13 cellular contexts compared by ENCODE assay signal in the genomic region with DNA sequence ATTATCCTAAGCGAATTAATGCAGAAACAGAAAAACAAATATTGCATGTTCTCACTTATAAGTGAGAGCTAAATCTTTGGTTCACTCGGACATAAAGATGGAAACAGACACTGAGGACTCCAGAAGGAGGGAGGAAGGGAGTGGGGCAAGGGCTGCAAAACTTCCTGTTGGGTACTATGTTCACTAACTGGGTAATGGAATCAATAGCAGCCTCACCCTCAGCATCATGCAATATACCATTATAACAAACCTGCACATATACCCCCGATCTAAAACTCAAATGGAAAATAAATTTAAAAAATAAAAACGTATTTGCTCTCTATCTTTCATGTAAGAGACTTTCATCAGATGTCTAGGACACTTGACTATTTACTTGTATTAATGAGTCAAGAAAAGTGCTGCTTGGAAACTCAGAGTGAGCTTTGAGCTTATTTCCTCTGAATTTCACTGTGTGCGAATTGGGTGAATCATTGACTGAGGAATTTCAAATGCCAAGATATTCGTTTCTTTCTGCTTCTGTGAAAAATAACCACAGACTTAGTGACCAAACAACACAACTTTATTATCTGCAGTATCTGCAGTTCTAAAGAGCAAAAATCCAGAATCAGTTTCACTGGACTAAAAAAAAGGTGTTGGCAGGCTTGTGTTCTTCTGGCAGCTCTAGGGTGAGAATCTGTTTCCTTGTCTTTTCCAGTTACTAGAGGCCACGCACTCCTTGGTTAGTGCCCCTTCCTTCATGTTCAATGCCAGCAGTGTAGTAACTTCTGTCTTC. TPM values are rescaled to one million over a fixed set of nuclear protein-coding genes. Genes with fewer than 3 reads are reported as not detected.
DNase-seq lines count a peak whose midpoint lies in the region; ATAC-seq, FAIRE-seq and TF ChIP-seq lines count a peak whose summit lies in the region.
"Had no signal": no experiment of that assay in that cellular context is flagged by ENCODE, and none has a peak within 500 bp of the region (broad histone marks: within the 10 kb centered on the region; RNA-seq: fewer than 3 reads in every experiment).

No MANE protein-coding gene starts in this region.

- no peaks in the 10 kb centered on the region for H3K79me2 ChIP-seq in ACC112 (ENCODE audit: control insufficient read depth, insufficient read depth, low read length, unreplicated experiment)
- no peaks in the 10 kb centered on the region for H3K79me2 ChIP-seq in HepG2 (ENCODE audit: insufficient read depth, low read length)

- H3K27ac Mint-ChIP-seq in chondrocyte (ENCODE audit: unreplicated experiment) = peak overlapping the region; percentile 95

- H2AFZ ChIP-seq in ACC112 (ENCODE audit: low read length, unreplicated experiment) (peak overlapping the region; percentile 87), HepG2 (ENCODE audit: low read length) (peak overlapping the region; percentile 52)

- 14% methylated on average over 7 of the region's 7 CpGs for WGBS in HepG2 (ENCODE audit: low lambda C conversion rate)

- H3K4me3 ChIP-seq in ACC112 (ENCODE audit: low read depth, low read length) (0 out of 2 replicates have a peak overlapping the region, but pooled peaks have one; percentile 28), HepG2 (replicated peaks in 1 of 3; ENCODE audit: insufficient read depth in 1 of 3, low read depth in 2 of 3, low read length in 3 of 3) (peak overlapping the region; percentile 22 to 47 (median 46); a peak in 4 of 6 replicates)
- H3K4me3 ChIP-seq: adrenal gland; BLaER1 treated with 17β-estradiol and CSF1 and Interleukin-3, amounts not matched to agents 10 nM and 100 nM had no signal

- ATAC-seq in HepG2 (peak; percentile 89), GM19397 (IDR thresholded peaks at IDR 0.05; ENCODE audit: unreplicated experiment) (no peak), HG03442 (IDR thresholded peaks at IDR 0.05; ENCODE audit: unreplicated experiment) (no peak), GM18502 (IDR thresholded peaks at IDR 0.05; ENCODE audit: poor library complexity, unreplicated experiment) (no peak)

- no peak for TF ChIP-seq RAD21 in HepG2 (CRISPR knock-in tag; IDR thresholded peaks at IDR 0.05)

- H3K4me2 ChIP-seq in HepG2 (ENCODE audit: low read depth, low read length) = peak overlapping the region; percentile 86
- H3K4me2 ChIP-seq: BLaER1 treated with 17β-estradiol and CSF1 and Interleukin-3, amounts not matched to agents 10 nM and 100 nM had no signal

- peaks cover 68% of the 10 kb centered on the region for H3K4me1 Mint-ChIP-seq in chondrocyte (ENCODE audit: low read depth)

- peaks cover 8% of the 10 kb centered on the region for H3K36me3 Mint-ChIP-seq in chondrocyte (ENCODE audit: low read depth)

- TF ChIP-seq CTCF in chondrocyte (IDR thresholded peaks at IDR 0.05) (no peak), HepG2 (CRISPR knock-in tag; IDR thresholded peaks at IDR 0.05) (no peak)

- H3K9ac ChIP-seq in HepG2 (ENCODE audit: insufficient read depth, low read depth, low read length) = peak overlapping the region; percentile 47
- H3K9ac ChIP-seq: BLaER1 treated with 17β-estradiol and CSF1 and Interleukin-3, amounts not matched to agents 10 nM and 100 nM had no signal

- POLR2A ChIA-PET in HepG2 (lab: Yijun Ruan, JAX) = interaction anchor here (0.7 to 1.5 kb wide), 2 partner anchors 15 to 263 kb away, joined by 3 to 6 read pairs; no protein-coding TSS in a partner anchor

- DNase-seq in HS-27A (ENCODE audit: low read depth) (peak; percentile 56), chondrocyte (ENCODE audit: low spot score) (no peak), HepG2 (ENCODE audit: low spot score) (peak; percentile 71)
- no peak for DNase-seq in activated effector memory CD4-positive, alpha-beta T cell treated with Interleukin-2 at 50 U/mL for 16 hours
- DNase-seq: adrenal gland, NCI-H524 had no signal

- peaks cover 28% of the 10 kb centered on the region for H3K4me1 ChIP-seq in ACC112 (ENCODE audit: control insufficient read depth, insufficient read depth, low read length, unreplicated experiment)
- peaks cover 68% of the 10 kb centered on the region for H3K4me1 ChIP-seq in HepG2 (ENCODE audit: insufficient read depth, low read length)
- H3K4me1 ChIP-seq: adrenal gland had no signal

- H3K9me3 Mint-ChIP-seq in chondrocyte (ENCODE audit: low read depth) = peaks cover 13% of the 10 kb centered on the region

- H3K27me3 ChIP-seq in ACC112 (ENCODE audit: insufficient read depth, low read length) (no peaks in the 10 kb centered on the region), HepG2 (ENCODE audit: control insufficient read depth in 1 of 2, insufficient read depth in 2 of 2, low read length in 2 of 2) (no peaks in the 10 kb centered on the region)
- H3K27me3 ChIP-seq: adrenal gland; BLaER1 treated with 17β-estradiol and CSF1 and Interleukin-3, amounts not matched to agents 10 nM and 100 nM had no signal

- no peaks in the 10 kb centered on the region for H3K36me3 ChIP-seq in ACC112 (ENCODE audit: insufficient read depth, low read length)
- no peaks in the 10 kb centered on the region for H3K36me3 ChIP-seq in HepG2 (replicated peaks in 1 of 2; ENCODE audit: control insufficient read depth in 1 of 2, insufficient read depth in 2 of 2, low read length in 2 of 2)
- H3K36me3 ChIP-seq: adrenal gland; BLaER1 treated with 17β-estradiol and CSF1 and Interleukin-3, amounts not matched to agents 10 nM and 100 nM had no signal

- intact Hi-C loops in HepG2 (cut with micrococcal nuclease; ENCODE audit: unreplicated experiment) = no loop called here

- no peak for TF ChIP-seq POLR2A in HepG2 (IDR thresholded peaks at IDR 0.05; ENCODE audit: insufficient read depth in 1 of 2, low read depth in 2 of 2, low read length in 2 of 2)

- H3K27ac ChIP-seq in ACC112 (ENCODE audit: low read depth, low read length) (peak overlapping the region; percentile 73), HepG2 (ENCODE audit: extremely low read length, insufficient read depth, low read length) (peak overlapping the region; percentile 74)
- H3K27ac ChIP-seq: BLaER1 treated with 17β-estradiol and CSF1 and Interleukin-3, amounts not matched to agents 10 nM and 100 nM had no signal

- FAIRE-seq in HepG2 (lab: Jason Lieb, UNC) = peak; percentile 72
- FAIRE-seq: frontal cortex had no signal

- BruUV-seq in HepG2 (replicated peaks; lab: Mats Ljungman, UMichigan) = no TSS peak

- no peaks in the 10 kb centered on the region for H4K20me1 ChIP-seq in HepG2 (ENCODE audit: insufficient read depth, low read length)
- H4K20me1 ChIP-seq: BLaER1 treated with 17β-estradiol and CSF1 and Interleukin-3, amounts not matched to agents 10 nM and 100 nM had no signal

- no peak overlapping the region for H3K4me3 Mint-ChIP-seq in chondrocyte (ENCODE audit: unreplicated experiment)

- peak in 1 of 2 experiments; percentile 34; a peak in 1 of 4 replicates for TF ChIP-seq EP300 in HepG2 (IDR thresholded peaks at IDR 0.05; ENCODE audit: low read depth in 2 of 2, low read length in 2 of 2)
- TF ChIP-seq EP300 in HepG2 (CRISPR knock-in tag; IDR thresholded peaks at IDR 0.05; ENCODE audit: borderline replicate concordance) = no peak

- no peaks in the 10 kb centered on the region for H3K9me3 ChIP-seq in HepG2 (ENCODE audit: low read length)
- H3K9me3 ChIP-seq: adrenal gland had no signal

- CTCF ChIA-PET in HepG2 (lab: Yijun Ruan, JAX; ENCODE audit: low intra/inter-chr PET ratio, low total read pairs) = no interaction called here

- no peaks in the 10 kb centered on the region for H3K27me3 Mint-ChIP-seq in chondrocyte (ENCODE audit: low read depth)

- in situ Hi-C loops in HepG2 (cut with HindIII; ENCODE audit: extremely low pct_ligation_motif_present, low pct_unique_long_range_greater_than_20kb) = no loop called here

TF ChIP-seq in HepG2, 621 proteins besides CTCF, POLR2A, EP300 and RAD21 (continues in another document):
- TF ChIP-seq RFXANK (CRISPR knock-in tag; IDR thresholded peaks at IDR 0.05) (no peak), ZNF335 (CRISPR knock-in tag; IDR thresholded peaks at IDR 0.05) (no peak), ZNF672 (CRISPR knock-in tag; IDR thresholded peaks at IDR 0.05) (no peak)

RNA-seq across cellular contexts. Expression of gene TM4SF18, which starts 18.4 kb away (rescaled TPM):
- total RNA-seq in chondrocyte (0.20 to 1.4 TPM in 2 of 3 replicates, not detected in the other), HepG2 (2016; rRNA removed; fragmentation: Illumina TruSeq; extraction: Trizol) (not detected in 2 replicates)
- not detected in 2 replicates for total RNA-seq in HepG2 (2016; cell fraction: cytosol; rRNA removed; fragmentation: Illumina TruSeq; extraction: Trizol; ENCODE audit: low read depth)
- not detected in 2 replicates for total RNA-seq in HepG2 (2016; cell fraction: insoluble cytoplasmic fraction; rRNA removed; fragmentation: Illumina TruSeq; extraction: Trizol)
- not detected in 2 replicates for total RNA-seq in HepG2 (2016; cell fraction: membrane; rRNA removed; fragmentation: Illumina TruSeq; extraction: Trizol)
- not detected in 2 replicates for total RNA-seq in HepG2 (2016; cell fraction: nucleus; rRNA removed; fragmentation: Illumina TruSeq; extraction: Trizol)
- 0.15 and 0.25 TPM in 2 replicates for polyA plus RNA-seq in HepG2 (2011; rRNA removed)
- polyA plus RNA-seq in HepG2 (2011; cell fraction: cytosol; rRNA removed) = 0.03 and 0.11 TPM in 2 replicates
- not detected in 2 replicates for polyA plus RNA-seq in HepG2 (2011; cell fraction: nucleus; rRNA removed)
- 0.08 TPM in 1 of 2 replicates, not detected in the other for polyA plus RNA-seq in HepG2 (2012)
- polyA plus RNA-seq in HepG2 (2016; cell fraction: cytosol; fragmentation: Illumina TruSeq; extraction: Trizol; ENCODE audit: low read depth) = not detected in 2 replicates
- not detected in 2 replicates for polyA plus RNA-seq in HepG2 (2016; cell fraction: insoluble cytoplasmic fraction; fragmentation: Illumina TruSeq; extraction: Trizol; ENCODE audit: low read depth)
- not detected in 2 replicates for polyA plus RNA-seq in HepG2 (2016; cell fraction: membrane; fragmentation: Illumina TruSeq; extraction: Trizol; ENCODE audit: low read depth)
- not detected in 2 replicates for polyA plus RNA-seq in HepG2 (2016; cell fraction: nucleus; fragmentation: Illumina TruSeq; extraction: Trizol; ENCODE audit: insufficient read depth, low read depth)
- not detected in 2 replicates for polyA minus RNA-seq in HepG2 (2011; rRNA and poly(A)+ RNA removed; ENCODE audit: low replicate concordance)
- polyA minus RNA-seq in HepG2 (2011; cell fraction: cytosol; rRNA and poly(A)+ RNA removed) = not detected in 2 replicates
- polyA minus RNA-seq in HepG2 (2011; cell fraction: nucleus; rRNA and poly(A)+ RNA removed) = not detected in 2 replicates
- total RNA-seq: activated CD8-positive, alpha-beta memory T cell treated with anti-CD3 and anti-CD28 coated beads for 36 hours had no signal

Comparison
In these comparisons a context has a peak if more than half of its experiments do, and no peak if none do; other contexts are left out.
1. DNase-seq: peak in HS-27A (single experiment) and HepG2 (single experiment); none in chondrocyte (single experiment) and activated effector memory CD4-positive, alpha-beta T cell treated with Interleukin-2 at 50 U/mL for 16 hours (single experiment).